8 cellular contexts compared by ENCODE assay signal in the genomic region with DNA sequence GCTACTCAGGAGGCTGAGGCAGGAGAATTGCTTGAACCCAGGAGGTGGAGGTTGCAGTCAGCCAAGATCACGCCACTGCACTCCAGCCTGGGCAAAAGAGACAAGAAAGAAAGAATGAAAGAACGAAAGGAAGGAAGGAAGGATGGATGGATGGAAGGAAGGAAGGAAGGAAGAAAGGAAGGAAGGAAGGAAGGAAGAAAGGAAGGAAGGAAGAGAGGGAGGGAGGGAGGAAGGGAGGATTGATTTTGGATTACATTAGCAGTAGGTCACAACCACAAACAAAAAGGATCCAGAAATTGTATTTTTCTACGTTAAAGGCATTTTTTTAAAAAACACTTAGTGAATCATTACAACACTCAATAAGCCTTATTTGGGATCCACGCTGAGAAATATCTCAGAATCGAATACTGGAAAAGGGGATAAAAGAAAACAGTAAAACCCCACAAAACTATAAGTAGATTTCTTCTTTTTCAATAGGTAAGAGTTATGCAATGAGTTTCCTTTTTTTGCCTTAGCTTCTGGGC.
"Had no signal": no experiment of that assay in that cellular context is flagged by ENCODE, and none has a peak within 500 bp of the region (broad histone marks: within the 10 kb centered on the region; RNA-seq: fewer than 3 reads in every experiment).

No MANE protein-coding gene starts in this region.

- H3K4me3 ChIP-seq: GM23338, HAP-1 had no signal

- H3K27ac Mint-ChIP-seq: GM23338, H9, HFFc6 had no signal

- H3K4me2 ChIP-seq: GM23338 had no signal

- H3K9me3 ChIP-seq: HAP-1 had no signal

- H3K9me3 Mint-ChIP-seq: GM23338, H9 had no signal

- H3K4me3 Mint-ChIP-seq: GM23338, H9, HFFc6 had no signal

- DNase-seq: GOT3, H7, H9, HCEC 1CT, HFFc6 had no signal

- H3K4me1 ChIP-seq: HAP-1 had no signal

- H3K4me1 Mint-ChIP-seq: GM23338, H9 had no signal

- H2AFZ ChIP-seq: GM23338 had no signal

- H3K36me3 ChIP-seq: HAP-1 had no signal

- ATAC-seq: GM23338, HCT116 had no signal
